8 cellular contexts compared by ENCODE assay signal in genomic region chr9:115373000-115373709, GRCh38.
DNase-seq lines count a peak whose midpoint lies in the region; ATAC-seq, FAIRE-seq and TF ChIP-seq lines count a peak whose summit lies in the region.

No MANE protein-coding gene starts in this region.

- H3K9me3 ChIP-seq in HepG2 (ENCODE audit: low read length), result no peaks in the 10 kb centered on the region

- TF ChIP-seq RAD21 in HepG2 (CRISPR knock-in tag; IDR thresholded peaks at IDR 0.05), result no peak

- H3K4me3 ChIP-seq in HFF-Myc (replicated peaks; ENCODE audit: low read depth, low read length) (no peak overlapping the region), HepG2 (replicated peaks in 1 of 3; ENCODE audit: insufficient read depth in 1 of 3, low read depth in 2 of 3, low read length in 3 of 3) (no peak overlapping the region)

- FAIRE-seq in HepG2 (lab: Jason Lieb, UNC), result no peak

- ATAC-seq in GM18511 (IDR thresholded peaks at IDR 0.05; ENCODE audit: unreplicated experiment), result peak; percentile 90
- ATAC-seq in HepG2, result peak; percentile 92
- no peak for ATAC-seq in left lobe of liver

- no peak for TF ChIP-seq POLR2A in HepG2 (IDR thresholded peaks at IDR 0.05; ENCODE audit: insufficient read depth in 1 of 2, low read depth in 2 of 2, low read length in 2 of 2)

- H3K4me2 ChIP-seq in HepG2 (ENCODE audit: low read depth, low read length), result no peak overlapping the region

- intact Hi-C loops in HepG2 (cut with micrococcal nuclease; ENCODE audit: unreplicated experiment), result no loop called here

- peaks cover 22% of the 10 kb centered on the region for H3K4me1 ChIP-seq in HepG2 (ENCODE audit: insufficient read depth, low read length)

- TF ChIP-seq EP300 in HepG2 (IDR thresholded peaks at IDR 0.05; ENCODE audit: low read depth in 2 of 2, low read length in 2 of 2) (no peak), HepG2 (CRISPR knock-in tag; IDR thresholded peaks at IDR 0.05; ENCODE audit: borderline replicate concordance) (no peak)

- 5% methylated on average over 6 of the region's 6 CpGs for WGBS in HepG2 (ENCODE audit: low lambda C conversion rate)

- peak; percentile 93 for DNase-seq in HFF-Myc (ENCODE audit: extremely low read depth, low read depth)
- DNase-seq in RKO (ENCODE audit: low spot score), result peak; percentile 95
- DNase-seq in HepG2 (ENCODE audit: low spot score), result peak; percentile 35
- no peak for DNase-seq in OCI-M1 (lab: John Stamatoyannopoulos, UW)
- no peak for DNase-seq in HEK293T (ENCODE audit: extremely low spot score)
- no peak for DNase-seq in KG1 (lab: John Stamatoyannopoulos, UW)
- no peak for DNase-seq in left lobe of liver (ENCODE audit: low spot score)

- no peak overlapping the region for H3K27ac ChIP-seq in HepG2 (ENCODE audit: extremely low read length, insufficient read depth, low read length)

- CTCF ChIA-PET in HepG2 (lab: Yijun Ruan, JAX; ENCODE audit: low intra/inter-chr PET ratio, low total read pairs), result no interaction called here
- CTCF ChIA-PET in HEK293T (lab: Yijun Ruan, JAX), result no interaction called here

- H4K20me1 ChIP-seq in HepG2 (ENCODE audit: insufficient read depth, low read length), result no peaks in the 10 kb centered on the region

- POLR2A ChIA-PET in HepG2 (lab: Yijun Ruan, JAX) (no interaction called here), HEK293T (lab: Yijun Ruan, JAX) (interaction anchor here (0.9 kb wide), 1 partner anchor 10 kb away, joined by 3 read pairs; no protein-coding TSS in a partner anchor)

- H3K9ac ChIP-seq in HepG2 (ENCODE audit: insufficient read depth, low read depth, low read length), result no peak overlapping the region

- H3K79me2 ChIP-seq in HepG2 (ENCODE audit: insufficient read depth, low read length), result no peaks in the 10 kb centered on the region

- TF ChIP-seq CTCF in HFF-Myc (IDR thresholded peaks at IDR 0.05; ENCODE audit: low read depth, low read length, missing control alignments) (no peak), HepG2 (CRISPR knock-in tag; IDR thresholded peaks at IDR 0.05) (no peak)

- BruUV-seq in HepG2 (replicated peaks; lab: Mats Ljungman, UMichigan), result no TSS peak

- in situ Hi-C loops in HepG2 (cut with HindIII; ENCODE audit: extremely low pct_ligation_motif_present, low pct_unique_long_range_greater_than_20kb), result no loop called here

- no peaks in the 10 kb centered on the region for H3K27me3 ChIP-seq in HepG2 (ENCODE audit: control insufficient read depth in 1 of 2, insufficient read depth in 2 of 2, low read length in 2 of 2)

- no peak overlapping the region for H2AFZ ChIP-seq in HepG2 (ENCODE audit: low read length)

- no peaks in the 10 kb centered on the region for H3K36me3 ChIP-seq in HepG2 (replicated peaks in 1 of 2; ENCODE audit: control insufficient read depth in 1 of 2, insufficient read depth in 2 of 2, low read length in 2 of 2)

TF ChIP-seq in HepG2, 621 proteins besides CTCF, POLR2A, EP300 and RAD21 (continues in another document):
- TF ChIP-seq POGZ (CRISPR knock-in tag; IDR thresholded peaks at IDR 0.05) (no peak), ATF3 (CRISPR knock-in tag; IDR thresholded peaks at IDR 0.05) (peak; percentile 65; the same call in 1 of the 2 replicates), JUNB (CRISPR knock-in tag; IDR thresholded peaks at IDR 0.05; ENCODE audit: borderline replicate concordance) (peak; percentile 73; the same call in 1 of the 2 replicates), REL (CRISPR knock-in tag; conservative IDR thresholded peaks at IDR 0.05) (no peak), FOSL1 (CRISPR knock-in tag; IDR thresholded peaks at IDR 0.05; ENCODE audit: borderline replicate concordance) (peak; percentile 67; the same call in 1 of the 2 replicates), ZXDC (CRISPR knock-in tag; IDR thresholded peaks at IDR 0.05) (no peak), SP140L (CRISPR knock-in tag; IDR thresholded peaks at IDR 0.05; ENCODE audit: borderline replicate concordance) (no peak), TBX3 (IDR thresholded peaks at IDR 0.05; ENCODE audit: borderline replicate concordance) (peak; percentile 71; the same call in 1 of the 2 replicates), FOXP1 (IDR thresholded peaks at IDR 0.05) (no peak), FOXP1 (CRISPR knock-in tag; IDR thresholded peaks at IDR 0.05) (0 out of 2 replicates have a peak, but pooled peaks have one; percentile 32), ZNF317 (CRISPR knock-in tag; IDR thresholded peaks at IDR 0.05) (no peak), CREB1 (IDR thresholded peaks at IDR 0.05) (no peak), CREB1 (CRISPR knock-in tag; IDR thresholded peaks at IDR 0.05) (peak; percentile 45; the same call in 1 of the 2 replicates), JUN (CRISPR knock-in tag; IDR thresholded peaks at IDR 0.05) (0 out of 2 replicates have a peak, but pooled peaks have one; percentile 29), FOSL2 (CRISPR knock-in tag; IDR thresholded peaks at IDR 0.05) (peak; percentile 95)

TF ChIP-seq in HEK293T, 16 proteins besides CTCF, POLR2A, EP300 and RAD21:
- no peak for TF ChIP-seq ELF4 (IDR thresholded peaks at IDR 0.05)
- TF ChIP-seq L3MBTL2 (conservative IDR thresholded peaks at IDR 0.05), result no peak
- TF ChIP-seq NFRKB (IDR thresholded peaks at IDR 0.05), result no peak
- TF ChIP-seq FOXK2 (IDR thresholded peaks at IDR 0.05), result no peak
- no peak for TF ChIP-seq PKNOX1 (IDR thresholded peaks at IDR 0.05)
- TF ChIP-seq ARNT (IDR thresholded peaks at IDR 0.05), result no peak
- TF ChIP-seq FOXM1 (IDR thresholded peaks at IDR 0.05; ENCODE audit: borderline replicate concordance), result no peak
- no peak for TF ChIP-seq TARDBP (IDR thresholded peaks at IDR 0.05)
- TF ChIP-seq SUZ12 (IDR thresholded peaks at IDR 0.05), result no peak
- no peak for TF ChIP-seq LEF1 (IDR thresholded peaks at IDR 0.05; ENCODE audit: borderline replicate concordance)
- TF ChIP-seq HDGF (IDR thresholded peaks at IDR 0.05; ENCODE audit: borderline replicate concordance), result no peak

Comparison
In these comparisons a context has a peak if more than half of its experiments do, and no peak if none do; other contexts are left out.
1. DNase-seq: peak in HFF-Myc (single experiment), RKO (single experiment) and HepG2 (single experiment); none in OCI-M1 (single experiment), HEK293T (single experiment), KG1 (single experiment) and left lobe of liver (single experiment).